In the genomic region with DNA sequence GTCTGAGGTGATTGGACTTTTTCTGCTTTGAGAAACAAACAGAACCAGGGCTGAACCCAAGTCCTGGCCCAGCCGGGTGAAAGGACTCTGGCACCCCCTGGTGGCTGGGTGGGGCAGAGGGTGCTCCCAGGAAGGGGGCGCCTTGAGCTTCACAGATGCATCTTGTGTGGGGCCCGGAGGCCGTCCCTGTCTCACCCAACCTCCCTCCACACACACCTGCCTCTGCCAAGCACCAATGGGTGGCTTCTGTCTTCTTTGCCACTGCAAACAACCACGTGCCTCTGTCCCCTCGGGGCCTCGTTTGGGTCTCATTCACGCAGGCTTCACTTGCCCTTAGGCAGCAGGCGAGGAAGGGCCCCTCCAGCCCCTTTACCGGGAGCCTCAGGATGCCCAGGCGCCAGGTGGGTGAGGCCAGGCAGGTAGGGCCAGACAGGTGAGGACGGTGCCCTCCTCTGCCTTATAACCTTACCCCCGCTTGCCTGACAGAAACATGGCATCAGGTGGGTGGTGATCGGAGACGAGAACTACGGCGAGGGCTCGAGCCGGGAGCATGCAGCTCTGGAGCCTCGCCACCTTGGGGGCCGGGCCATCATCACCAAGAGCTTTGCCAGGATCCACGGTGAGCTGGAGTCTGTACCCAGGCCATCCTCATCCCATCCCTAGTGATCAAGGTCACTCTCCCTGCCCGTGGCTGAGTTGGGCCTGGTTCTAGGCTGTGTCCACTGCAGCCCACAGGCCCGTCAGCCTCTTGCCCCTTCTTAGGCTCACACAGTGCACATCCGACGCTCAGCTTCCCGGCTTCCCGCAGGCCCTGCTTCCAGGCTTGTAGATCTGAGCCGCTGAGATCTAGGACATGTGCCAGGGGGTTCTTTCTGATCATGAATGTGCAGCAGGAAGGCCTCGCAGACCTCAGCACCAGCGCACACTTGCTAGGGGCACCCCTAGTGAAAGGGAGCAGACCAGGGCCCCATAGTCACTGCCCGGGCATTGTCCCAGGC, we compare ENCODE assay signal across 8 cellular contexts. TPM values are rescaled to one million over a fixed set of nuclear protein-coding genes. Genes with fewer than 3 reads are reported as not detected.
A peak's percentile ranks its signal among the peaks of the same experiment; 100 is the strongest.
DNase-seq lines count a peak whose midpoint lies in the region; ATAC-seq, FAIRE-seq and TF ChIP-seq lines count a peak whose summit lies in the region.

No MANE protein-coding gene starts in this region.

- peak overlapping the region; percentile 78 for H3K4me3 Mint-ChIP-seq in neural crest cell

- H3K36me3 ChIP-seq in DND-41 (ENCODE audit: insufficient read depth, low read length) (peaks cover 96% of the 10 kb centered on the region), endothelial cell of umbilical vein (ENCODE audit: control insufficient read depth in 2 of 2, extremely low read depth in 1 of 2, insufficient read depth in 2 of 2, low read length in 2 of 2) (peaks cover 2 to 45% of the 10 kb centered on the region in 2 experiments)

- CTCF ChIA-PET in endothelial cell of umbilical vein (lab: Charles Lee), result interaction anchor here (0.6 to 4.5 kb wide), 32 partner anchors 8 to 709 kb away, joined by 3 to 124 read pairs (median 4); a partner anchor contains a TSS

- H3K4me2 ChIP-seq in DND-41 (ENCODE audit: insufficient read depth, low read length) (no peak overlapping the region), endothelial cell of umbilical vein (ENCODE audit: insufficient read depth, low read length) (no peak overlapping the region)

- H3K79me2 ChIP-seq in DND-41 (ENCODE audit: insufficient read depth, low read length) (no peaks in the 10 kb centered on the region; the same call in 1 of the 2 replicates), endothelial cell of umbilical vein (ENCODE audit: control insufficient read depth, insufficient read depth, low read length) (no peaks in the 10 kb centered on the region)

- TF ChIP-seq CTCF in DND-41 (IDR thresholded peaks at IDR 0.05; ENCODE audit: borderline replicate concordance, extremely low read depth, low read length, poor library complexity, severe bottlenecking), result peak; percentile 91
- peak; percentile 87 to 92 for TF ChIP-seq CTCF in endothelial cell of umbilical vein (IDR thresholded peaks at IDR 0.05; ENCODE audit: extremely low read depth in 1 of 2, insufficient read depth in 1 of 2, low read depth in 1 of 2, low read length in 2 of 2)
- TF ChIP-seq CTCF in neural crest cell (conservative IDR thresholded peaks at IDR 0.05), result peak; percentile 80

- BruUV-seq in endothelial cell of umbilical vein (replicated peaks; lab: Mats Ljungman, UMichigan), result no TSS peak

- H3K9me1 ChIP-seq in endothelial cell of umbilical vein (replicated peaks; ENCODE audit: control insufficient read depth, extremely low read depth, insufficient read depth, low read length), result no peaks in the 10 kb centered on the region

- H3K9me3 ChIP-seq in DND-41 (ENCODE audit: insufficient read depth, low read length, severe bottlenecking) (no peaks in the 10 kb centered on the region), endothelial cell of umbilical vein (replicated peaks; ENCODE audit: control insufficient read depth, insufficient read depth, low read length) (no peaks in the 10 kb centered on the region)

- no peak overlapping the region for H3K27ac ChIP-seq in DND-41 (ENCODE audit: low read length)
- no peak overlapping the region for H3K27ac ChIP-seq in endothelial cell of umbilical vein (ENCODE audit: insufficient read depth, low read depth, low read length)
- H3K27ac ChIP-seq in substantia nigra (ENCODE audit: low read depth, low read length, poor library complexity, severe bottlenecking), result peak overlapping the region; percentile 82

- H3K27me3 ChIP-seq in DND-41 (ENCODE audit: insufficient read depth, low read length, poor library complexity) (no peaks in the 10 kb centered on the region), endothelial cell of umbilical vein (ENCODE audit: control insufficient read depth in 2 of 2, insufficient read depth in 2 of 2, low read length in 2 of 2) (no peaks in the 10 kb centered on the region)

- H3K9me3 Mint-ChIP-seq in neural crest cell, result no peaks in the 10 kb centered on the region

- ATAC-seq in DND-41 (ENCODE audit: insufficient read depth, low read depth), result peak; percentile 68
- no peak for ATAC-seq in GM21723 (IDR thresholded peaks at IDR 0.05; ENCODE audit: unreplicated experiment)
- no peak for ATAC-seq in HG03280 (IDR thresholded peaks at IDR 0.05; ENCODE audit: unreplicated experiment)

- TF ChIP-seq POLR2A in endothelial cell of umbilical vein (IDR thresholded peaks at IDR 0.05; ENCODE audit: low read depth, low read length), result peak; percentile 13

- H2AFZ ChIP-seq in DND-41 (ENCODE audit: low read depth, low read length) (no peak overlapping the region), endothelial cell of umbilical vein (ENCODE audit: low read depth, low read length) (no peak overlapping the region)

- POLR2A ChIA-PET in endothelial cell of umbilical vein (lab: Charles Lee), result no interaction called here

- peaks cover 4% of the 10 kb centered on the region for H3K4me1 Mint-ChIP-seq in neural crest cell

- peaks cover 13% of the 10 kb centered on the region for H3K36me3 Mint-ChIP-seq in neural crest cell (ENCODE audit: low read depth)

- FAIRE-seq in endothelial cell of umbilical vein (lab: Jason Lieb, UNC), result no peak

- H4K20me1 ChIP-seq in DND-41 (ENCODE audit: insufficient read depth, low read length), result peaks cover 56% of the 10 kb centered on the region
- H4K20me1 ChIP-seq in endothelial cell of umbilical vein (replicated peaks; ENCODE audit: control insufficient read depth, extremely low read depth, insufficient read depth, low read length), result no peaks in the 10 kb centered on the region

- H3K4me1 ChIP-seq in DND-41 (ENCODE audit: insufficient read depth, low read length), result no peaks in the 10 kb centered on the region
- H3K4me1 ChIP-seq in endothelial cell of umbilical vein (ENCODE audit: control insufficient read depth, extremely low read depth, insufficient read depth, low read length), result no peaks in the 10 kb centered on the region

- H3K4me3 ChIP-seq in DND-41 (ENCODE audit: low read depth in 1 of 2, low read length in 2 of 2), result no peak overlapping the region
- no peak overlapping the region for H3K4me3 ChIP-seq in endothelial cell of umbilical vein (replicated peaks in 1 of 3; ENCODE audit: insufficient read depth in 1 of 3, low read depth in 1 of 3, low read length in 3 of 3)

- peak; percentile 62 for DNase-seq in DND-41
- DNase-seq in NAMALWA (ENCODE audit: low spot score), result peak; percentile 78
- peak; percentile 38 to 62 (median 57) for DNase-seq in activated CD8-positive, alpha-beta memory T cell treated with anti-CD3 and anti-CD28 coated beads for 48 hours (ENCODE audit: low read depth in 2 of 3, low spot score in 2 of 3)
- DNase-seq in endothelial cell of umbilical vein (ENCODE audit: low read depth, low spot score), result no peak
- DNase-seq in neural crest cell (ENCODE audit: low read depth, low spot score), result peak; percentile 42
- peak in 33 of 49 donors; percentile 16 to 67 (median 42) for DNase-seq in substantia nigra (lab: John Stamatoyannopoulos, UW)

- H3K9ac ChIP-seq in DND-41 (ENCODE audit: low read depth, low read length), result no peak overlapping the region
- H3K9ac ChIP-seq in endothelial cell of umbilical vein (replicated peaks; ENCODE audit: extremely low read depth, insufficient read depth, low read length), result no peak overlapping the region

- H3K27me3 Mint-ChIP-seq in neural crest cell (ENCODE audit: low read depth), result peaks cover 5% of the 10 kb centered on the region

- intact Hi-C loops in endothelial cell of umbilical vein (cut with micrococcal nuclease), result no loop called here

- H3K27ac Mint-ChIP-seq in neural crest cell (ENCODE audit: unreplicated experiment), result no peak overlapping the region

- dilution Hi-C loops in endothelial cell of umbilical vein (cut with MboI; ENCODE audit: extremely low pct_ligation_motif_present, low sequenced_read_pairs), result no loop called here

RNA-seq across cellular contexts. Expression of a gene that starts 17.2 kb away (rescaled TPM):
- total RNA-seq in endothelial cell of umbilical vein (39.4 and 42.3 TPM in 2 replicates), neural crest cell (54.0 and 55.5 TPM in 2 replicates)
- polyA plus RNA-seq in endothelial cell of umbilical vein, result 31.2 and 33.5 TPM in 2 replicates
- polyA plus RNA-seq in endothelial cell of umbilical vein (2011; cell fraction: cytosol; rRNA removed), result 34.1 and 38.6 TPM in 2 replicates
- polyA plus RNA-seq in endothelial cell of umbilical vein (2011; cell fraction: nucleus; rRNA removed), result 21.3 and 21.6 TPM in 2 replicates
- polyA plus RNA-seq in endothelial cell of umbilical vein (2012), result 31.3 and 49.1 TPM in 2 replicates
- 27.3 and 37.1 TPM in 2 replicates for polyA minus RNA-seq in endothelial cell of umbilical vein
- polyA minus RNA-seq in endothelial cell of umbilical vein (2011; cell fraction: cytosol; rRNA and poly(A)+ RNA removed), result 12.7 TPM
- polyA minus RNA-seq in endothelial cell of umbilical vein (2011; cell fraction: nucleus; rRNA and poly(A)+ RNA removed), result 13.7 and 17.2 TPM in 2 replicates

RNA-seq across cellular contexts. Expression of a gene that starts 33.7 kb away (rescaled TPM):
- not detected in 2 replicates for total RNA-seq in endothelial cell of umbilical vein
- not detected in 2 replicates for polyA plus RNA-seq in endothelial cell of umbilical vein
- polyA plus RNA-seq in endothelial cell of umbilical vein (2011; cell fraction: cytosol; rRNA removed), result not detected in 2 replicates
- 0.04 TPM in 1 of 2 replicates, not detected in the other for polyA plus RNA-seq in endothelial cell of umbilical vein (2011; cell fraction: nucleus; rRNA removed)
- polyA plus RNA-seq in endothelial cell of umbilical vein (2012), result 0.15 TPM in 1 of 2 replicates, not detected in the other
- polyA minus RNA-seq in endothelial cell of umbilical vein, result not detected in 2 replicates
- polyA minus RNA-seq in endothelial cell of umbilical vein (2011; cell fraction: cytosol; rRNA and poly(A)+ RNA removed), result 0.61 TPM
- not detected in 2 replicates for polyA minus RNA-seq in endothelial cell of umbilical vein (2011; cell fraction: nucleus; rRNA and poly(A)+ RNA removed)
- total RNA-seq in neural crest cell, result 0.75 and 0.98 TPM in 2 replicates

RNA-seq across cellular contexts. Expression of a gene that starts 58.2 kb away (rescaled TPM):
- total RNA-seq in endothelial cell of umbilical vein, result 79.1 and 79.7 TPM in 2 replicates
- polyA plus RNA-seq in endothelial cell of umbilical vein, result 62.0 and 63.8 TPM in 2 replicates
- 48.9 and 49.9 TPM in 2 replicates for polyA plus RNA-seq in endothelial cell of umbilical vein (2011; cell fraction: cytosol; rRNA removed)
- polyA plus RNA-seq in endothelial cell of umbilical vein (2011; cell fraction: nucleus; rRNA removed), result 81.7 and 89.1 TPM in 2 replicates
- 72.1 and 81.8 TPM in 2 replicates for polyA plus RNA-seq in endothelial cell of umbilical vein (2012)
- 53.7 and 54.7 TPM in 2 replicates for polyA minus RNA-seq in endothelial cell of umbilical vein
- 20.1 TPM for polyA minus RNA-seq in endothelial cell of umbilical vein (2011; cell fraction: cytosol; rRNA and poly(A)+ RNA removed)
- polyA minus RNA-seq in endothelial cell of umbilical vein (2011; cell fraction: nucleus; rRNA and poly(A)+ RNA removed), result 35.2 and 43.7 TPM in 2 replicates
- total RNA-seq in neural crest cell, result 71.6 and 80.6 TPM in 2 replicates

RNA-seq across cellular contexts. Expression of a gene that starts 58.6 kb away (rescaled TPM):
- total RNA-seq in endothelial cell of umbilical vein (55.9 and 63.7 TPM in 2 replicates), neural crest cell (81.8 and 88.9 TPM in 2 replicates)
- polyA plus RNA-seq in endothelial cell of umbilical vein, result 51.8 and 61.1 TPM in 2 replicates
- 65.5 and 70.9 TPM in 2 replicates for polyA plus RNA-seq in endothelial cell of umbilical vein (2011; cell fraction: cytosol; rRNA removed)
- 27.0 and 36.6 TPM in 2 replicates for polyA plus RNA-seq in endothelial cell of umbilical vein (2011; cell fraction: nucleus; rRNA removed)
- 38.4 and 51.8 TPM in 2 replicates for polyA plus RNA-seq in endothelial cell of umbilical vein (2012)
- 54.0 and 58.0 TPM in 2 replicates for polyA minus RNA-seq in endothelial cell of umbilical vein
- 18.6 TPM for polyA minus RNA-seq in endothelial cell of umbilical vein (2011; cell fraction: cytosol; rRNA and poly(A)+ RNA removed)
- polyA minus RNA-seq in endothelial cell of umbilical vein (2011; cell fraction: nucleus; rRNA and poly(A)+ RNA removed), result 7.7 and 9.0 TPM in 2 replicates
